8 cellular contexts compared by ENCODE assay signal in genomic region chr1:54488065-54488750, GRCh38. TPM values are rescaled to one million over a fixed set of nuclear protein-coding genes. Genes with fewer than 3 reads are reported as not detected.
DNase-seq lines count a peak whose midpoint lies in the region; ATAC-seq and TF ChIP-seq lines count a peak whose summit lies in the region.

No MANE protein-coding gene starts in this region.

- H4K20me1 ChIP-seq in PC-3 (ENCODE audit: low read length), result no peaks in the 10 kb centered on the region

- TF ChIP-seq POLR2A in esophagus muscularis mucosa (IDR thresholded peaks at IDR 0.05; ENCODE audit: low read depth), result no peak

- WGBS in esophagus muscularis mucosa, result 0% methylated on average over 20 of the region's 62 CpGs

- H3K36me3 ChIP-seq in PC-3 (ENCODE audit: low read depth, low read length) (no peaks in the 10 kb centered on the region), esophagus muscularis mucosa (no peaks in the 10 kb centered on the region)

- H3K27me3 ChIP-seq in PC-3 (ENCODE audit: low read length), result no peaks in the 10 kb centered on the region
- H3K27me3 ChIP-seq in esophagus muscularis mucosa, result no peaks in the 10 kb centered on the region

- intact Hi-C loops in PC-3 (cut with micrococcal nuclease), result loop anchor here (1.0 kb wide), 3 partner anchors 81 to 288 kb away; partner anchors contain the start of genes CYB5RL and MRPL37
- intact Hi-C loops in esophagus muscularis mucosa (cut with DNase I), result loop anchor here (1.0 to 5.0 kb wide), 4 partner anchors 81 to 286 kb away; partner anchors contain the start of genes CYB5RL and MRPL37

- H3K9me3 Mint-ChIP-seq in activated T-cell treated with anti-CD3 and anti-CD28 coated beads, Interleukin-2, amount 50 U/mL, for 72 hours, result no peaks in the 10 kb centered on the region

- peak overlapping the region; percentile 100 for H3K4me2 ChIP-seq in PC-3 (ENCODE audit: low read length)

- H3K4me1 Mint-ChIP-seq in activated T-cell treated with anti-CD3 and anti-CD28 coated beads, Interleukin-2, amount 50 U/mL, for 72 hours (ENCODE audit: low read depth), result peaks cover 36% of the 10 kb centered on the region

- ATAC-seq in GM19324 (IDR thresholded peaks at IDR 0.05; ENCODE audit: low FRiP score, unreplicated experiment), result peak; percentile 49
- ATAC-seq in PC-3, result peak; percentile 74
- peak; percentile 52 to 53 for ATAC-seq in activated T-cell treated with anti-CD3 and anti-CD28 coated beads, Interleukin-2, amount 50 U/mL, for 72 hours (replicated peaks in 1 of 2)

- H3K27ac ChIP-seq in PC-3 (ENCODE audit: low read length), result no peak overlapping the region; the same call in 1 of the 2 replicates
- H3K27ac ChIP-seq in esophagus muscularis mucosa (replicated peaks in 1 of 4), result peak overlapping the region; percentile 92 to 95 (median 94)

- peak overlapping the region; percentile 94 for H2AFZ ChIP-seq in PC-3 (ENCODE audit: low read length)

- no peak overlapping the region for H3K27ac Mint-ChIP-seq in activated T-cell treated with anti-CD3 and anti-CD28 coated beads, Interleukin-2, amount 50 U/mL, for 72 hours

- H3K36me3 Mint-ChIP-seq in activated T-cell treated with anti-CD3 and anti-CD28 coated beads, Interleukin-2, amount 50 U/mL, for 72 hours (ENCODE audit: insufficient read depth in 2 of 2), result no peaks in the 10 kb centered on the region

- POLR2A ChIA-PET in PC-3 (lab: Charles Lee; ENCODE audit: unreplicated experiment), result no interaction called here

- H3K79me2 ChIP-seq in PC-3 (ENCODE audit: low read length), result no peaks in the 10 kb centered on the region

- H3K9ac ChIP-seq in PC-3 (ENCODE audit: low read length), result peak overlapping the region; percentile 60; the same call in 1 of the 2 replicates

- BruUV-seq in PC-3 (replicated peaks; lab: Mats Ljungman, UMichigan), result no TSS peak

- TF ChIP-seq CTCF in PC-3 (conservative IDR thresholded peaks at IDR 0.05; ENCODE audit: low read depth, low read length) (0 out of 2 replicates have a peak, but pooled peaks have one; percentile 9), esophagus muscularis mucosa (IDR thresholded peaks at IDR 0.05) (peak; percentile 12 to 36 (median 16))

- H3K27me3 Mint-ChIP-seq in activated T-cell treated with anti-CD3 and anti-CD28 coated beads, Interleukin-2, amount 50 U/mL, for 72 hours (ENCODE audit: low read depth), result peaks cover 18% of the 10 kb centered on the region

- TF ChIP-seq EP300 in Ishikawa (IDR thresholded peaks at IDR 0.05; ENCODE audit: borderline replicate concordance), result 0 out of 2 replicates have a peak, but pooled peaks have one; percentile 60
- no peak for TF ChIP-seq EP300 in esophagus muscularis mucosa (IDR thresholded peaks at IDR 0.05)

- no peak for TF ChIP-seq RAD21 in Ishikawa (IDR thresholded peaks at IDR 0.05; ENCODE audit: low read depth)

- H3K9me2 ChIP-seq in PC-3 (replicated peaks; ENCODE audit: low read length), result no peaks in the 10 kb centered on the region

- H3K4me1 ChIP-seq in PC-3 (ENCODE audit: insufficient read depth, low read length) (peaks cover 15% of the 10 kb centered on the region), esophagus muscularis mucosa (peaks cover 27 to 42% (median 38%) of the 10 kb centered on the region in 4 donors)

- CTCF ChIA-PET in PC-3 (lab: Charles Lee), result interaction anchor here (0.6 to 0.8 kb wide), 3 partner anchors 81 to 138 kb away, joined by 3 to 6 read pairs (median 4); partner anchors contain the start of gene SSBP3

- H3F3A ChIP-seq in PC-3 (ENCODE audit: low read length, unreplicated experiment), result no peaks in the 10 kb centered on the region

- H3K4me3 ChIP-seq in PC-3 (ENCODE audit: low read length), result peak overlapping the region; percentile 87
- peak overlapping the region; percentile 59 to 71 (median 66) for H3K4me3 ChIP-seq in esophagus muscularis mucosa

- H3K4me3 Mint-ChIP-seq in activated T-cell treated with anti-CD3 and anti-CD28 coated beads, Interleukin-2, amount 50 U/mL, for 72 hours, result peak overlapping the region; percentile 80 to 85

- DNase-seq in AG20443 (ENCODE audit: low spot score), result peak; percentile 97
- peak; percentile 92 for DNase-seq in PC-3
- peak; percentile 68 to 79 for DNase-seq in activated T-cell treated with anti-CD3 and anti-CD28 coated beads, Interleukin-2, amount 50 U/mL, for 72 hours
- peak; percentile 97 for DNase-seq in esophagus muscularis mucosa (ENCODE audit: extremely low spot score)
- DNase-seq in myocyte (ENCODE audit: low read depth), result peak; percentile 91
- peak; percentile 57 to 65 for DNase-seq in stimulated activated CD8-positive, alpha-beta memory T cell treated with anti-CD3 and anti-CD28 coated beads, Interleukin-7, amount 100 ng/mL, for 1 hour (ENCODE audit: low read depth in 2 of 2)

- no peaks in the 10 kb centered on the region for H3K9me3 ChIP-seq in PC-3 (ENCODE audit: low read length)
- no peaks in the 10 kb centered on the region for H3K9me3 ChIP-seq in esophagus muscularis mucosa

TF ChIP-seq in Ishikawa, 13 proteins besides CTCF, POLR2A, EP300 and RAD21:
- TF ChIP-seq FOXM1 (IDR thresholded peaks at IDR 0.05; ENCODE audit: borderline replicate concordance, low read depth) (no peak), TEAD4 (IDR thresholded peaks at IDR 0.05) (peak; percentile 83), YY1 (IDR thresholded peaks at IDR 0.05; ENCODE audit: low read depth) (no peak), NFIC (IDR thresholded peaks at IDR 0.05) (peak; percentile 25; the same call in 1 of the 2 replicates), TCF12 (IDR thresholded peaks at IDR 0.05; ENCODE audit: low read depth) (peak; percentile 56; the same call in 1 of the 2 replicates), EGR1 (IDR thresholded peaks at IDR 0.05) (peak; percentile 31; the same call in 1 of the 2 replicates), TAF1 (IDR thresholded peaks at IDR 0.05; ENCODE audit: low read depth) (peak; percentile 59; the same call in 1 of the 2 replicates), CREB1 (IDR thresholded peaks at IDR 0.05; ENCODE audit: low read depth) (no peak), ZBTB7A (IDR thresholded peaks at IDR 0.05; ENCODE audit: low read depth) (no peak; the same call in 1 of the 2 replicates), CEBPB (IDR thresholded peaks at IDR 0.05) (no peak)
- TF ChIP-seq, protein P1, sequence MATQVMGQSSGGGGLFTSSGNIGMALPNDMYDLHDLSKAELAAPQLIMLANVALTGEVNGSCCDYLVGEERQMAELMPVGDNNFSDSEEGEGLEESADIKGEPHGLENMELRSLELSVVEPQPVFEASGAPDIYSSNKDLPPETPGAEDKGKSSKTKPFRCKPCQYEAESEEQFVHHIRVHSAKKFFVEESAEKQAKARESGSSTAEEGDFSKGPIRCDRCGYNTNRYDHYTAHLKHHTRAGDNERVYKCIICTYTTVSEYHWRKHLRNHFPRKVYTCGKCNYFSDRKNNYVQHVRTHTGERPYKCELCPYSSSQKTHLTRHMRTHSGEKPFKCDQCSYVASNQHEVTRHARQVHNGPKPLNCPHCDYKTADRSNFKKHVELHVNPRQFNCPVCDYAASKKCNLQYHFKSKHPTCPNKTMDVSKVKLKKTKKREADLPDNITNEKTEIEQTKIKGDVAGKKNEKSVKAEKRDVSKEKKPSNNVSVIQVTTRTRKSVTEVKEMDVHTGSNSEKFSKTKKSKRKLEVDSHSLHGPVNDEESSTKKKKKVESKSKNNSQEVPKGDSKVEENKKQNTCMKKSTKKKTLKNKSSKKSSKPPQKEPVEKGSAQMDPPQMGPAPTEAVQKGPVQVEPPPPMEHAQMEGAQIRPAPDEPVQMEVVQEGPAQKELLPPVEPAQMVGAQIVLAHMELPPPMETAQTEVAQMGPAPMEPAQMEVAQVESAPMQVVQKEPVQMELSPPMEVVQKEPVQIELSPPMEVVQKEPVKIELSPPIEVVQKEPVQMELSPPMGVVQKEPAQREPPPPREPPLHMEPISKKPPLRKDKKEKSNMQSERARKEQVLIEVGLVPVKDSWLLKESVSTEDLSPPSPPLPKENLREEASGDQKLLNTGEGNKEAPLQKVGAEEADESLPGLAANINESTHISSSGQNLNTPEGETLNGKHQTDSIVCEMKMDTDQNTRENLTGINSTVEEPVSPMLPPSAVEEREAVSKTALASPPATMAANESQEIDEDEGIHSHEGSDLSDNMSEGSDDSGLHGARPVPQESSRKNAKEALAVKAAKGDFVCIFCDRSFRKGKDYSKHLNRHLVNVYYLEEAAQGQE (IDR thresholded peaks at IDR 0.05; ENCODE audit: low read depth), result no peak
- TF ChIP-seq, protein P2, sequence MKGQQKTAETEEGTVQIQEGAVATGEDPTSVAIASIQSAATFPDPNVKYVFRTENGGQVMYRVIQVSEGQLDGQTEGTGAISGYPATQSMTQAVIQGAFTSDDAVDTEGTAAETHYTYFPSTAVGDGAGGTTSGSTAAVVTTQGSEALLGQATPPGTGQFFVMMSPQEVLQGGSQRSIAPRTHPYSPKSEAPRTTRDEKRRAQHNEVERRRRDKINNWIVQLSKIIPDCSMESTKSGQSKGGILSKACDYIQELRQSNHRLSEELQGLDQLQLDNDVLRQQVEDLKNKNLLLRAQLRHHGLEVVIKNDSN (IDR thresholded peaks at IDR 0.05), result peak; percentile 30; the same call in 1 of the 2 replicates
- TF ChIP-seq, protein P3, sequence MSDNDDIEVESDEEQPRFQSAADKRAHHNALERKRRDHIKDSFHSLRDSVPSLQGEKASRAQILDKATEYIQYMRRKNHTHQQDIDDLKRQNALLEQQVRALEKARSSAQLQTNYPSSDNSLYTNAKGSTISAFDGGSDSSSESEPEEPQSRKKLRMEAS (IDR thresholded peaks at IDR 0.05), result peak; percentile 76
TF ChIP-seq in Ishikawa: peak in this region for 7.

RNA-seq across cellular contexts. Expression of gene ACOT11, which starts 59.8 kb away (rescaled TPM):
- total RNA-seq in PC-3 (2014; rRNA removed), result 4.1 and 5.0 TPM in 2 replicates
- 1 to 10 TPM; 1.4 to 1.5 TPM for total RNA-seq in activated T-cell treated with anti-CD3 and anti-CD28 coated beads, Interleukin-2, amount 50 U/mL, for 72 hours
- 10 to 100 TPM in 2 of 4 donors, 1 to 10 TPM in 2; 6.9 to 19.1 (median 13.4) TPM for total RNA-seq in esophagus muscularis mucosa
- total RNA-seq in myocyte, result 54.0 and 59.2 TPM in 2 replicates
- 24.7 TPM for polyA plus RNA-seq in myocyte (2012)
